ENCODE assay signal across 25 cellular contexts in genomic region chr7:98126311-98127142, GRCh38. TPM values are rescaled to one million over a fixed set of nuclear protein-coding genes. Genes with fewer than 3 reads are reported as not detected.
DNase-seq lines count a peak whose midpoint lies in the region; ATAC-seq lines count a peak whose summit lies in the region.
"Had no signal": no experiment of that assay in that cellular context is flagged by ENCODE, and none has a peak within 500 bp of the region (broad histone marks: within the 10 kb centered on the region; RNA-seq: fewer than 3 reads in every experiment).

No MANE protein-coding gene starts in this region.

- no peak overlapping the region for H2AFZ ChIP-seq in mesenchymal stem cell (ENCODE audit: low read depth, low read length)

- peak; percentile 20 for DNase-seq in DMS79 treated with DMSO at 0.1 percent for 48 hours (lab: John Stamatoyannopoulos, UW)
- no peak for DNase-seq in DMS79 (lab: John Stamatoyannopoulos, UW)
- peak; percentile 41 for DNase-seq in HT1080 (ENCODE audit: low read depth)
- DNase-seq in caudate nucleus (lab: John Stamatoyannopoulos, UW) = peak in 3 of 61 donors; percentile 6 to 20 (median 10)
- DNase-seq in mesenchymal stem cell = no peak
- no peak for DNase-seq in AG20443 (ENCODE audit: low spot score)
- DNase-seq in activated CD4-positive, alpha-beta T cell treated with anti-CD3 and anti-CD28 coated beads, Interleukin-2, amount 10 ng/mL, durations not matched to agents 24 days and 14 days = no peak
- DNase-seq: 8988T; activated CD4-positive, alpha-beta T cell treated with anti-CD3 and anti-CD28 coated beads for 36 hours; activated naive CD4-positive, alpha-beta T cell treated with Interleukin-2 at 50 U/mL for 16 hours; activated T-cell treated with anti-CD3 and anti-CD28 coated beads, Interleukin-2, amount 50 U/mL, for 4 hours; amniotic stem cell; DMS153; endodermal cell; kidney; MG63; NCI-H1417; NCI-H2081 treated with DMSO at 0.1 percent for 48 hours; NCI-H446 treated with DMSO at 0.1 percent for 48 hours had no signal

- no peaks in the 10 kb centered on the region for H3K9me3 Mint-ChIP-seq in activated CD4-positive, alpha-beta T cell treated with anti-CD3 and anti-CD28 coated beads, Interleukin-2, amount 10 ng/mL, durations not matched to agents 24 days and 14 days
- H3K9me3 Mint-ChIP-seq: activated T-cell treated with anti-CD3 and anti-CD28 coated beads, Interleukin-2, amount 50 U/mL, for 4 hours; endodermal cell had no signal

- no peak overlapping the region for H2BK120ac ChIP-seq in mesenchymal stem cell (ENCODE audit: low read depth, low read length)

- no peak overlapping the region for H3K23ac ChIP-seq in mesenchymal stem cell (ENCODE audit: low read length in 2 of 2)

- H3K27ac ChIP-seq in caudate nucleus (ENCODE audit: low read depth, low read length) = peak overlapping the region; percentile 11
- peak overlapping the region; percentile 41 for H3K27ac ChIP-seq in mesenchymal stem cell (ENCODE audit: low read length, poor library complexity, severe bottlenecking)
- H3K27ac ChIP-seq: cardiac muscle cell, suprapubic skin had no signal

- no peak overlapping the region for H3K4me3 ChIP-seq in mesenchymal stem cell (ENCODE audit: insufficient read depth in 1 of 2, low read depth in 1 of 2, low read length in 2 of 2)
- H3K4me3 ChIP-seq: cardiac muscle cell, GM12878, HAP-1, MG63, smooth muscle cell, suprapubic skin had no signal

- peaks cover 4% of the 10 kb centered on the region for H3K36me3 Mint-ChIP-seq in activated CD4-positive, alpha-beta T cell treated with anti-CD3 and anti-CD28 coated beads, Interleukin-2, amount 10 ng/mL, durations not matched to agents 24 days and 14 days (ENCODE audit: low read depth)

- H4K91ac ChIP-seq in mesenchymal stem cell (ENCODE audit: low read length) = no peak overlapping the region

- H3K4me1 Mint-ChIP-seq in activated CD4-positive, alpha-beta T cell treated with anti-CD3 and anti-CD28 coated beads, Interleukin-2, amount 10 ng/mL, durations not matched to agents 24 days and 14 days = peaks cover 10% of the 10 kb centered on the region

- no peak overlapping the region for H2BK5ac ChIP-seq in mesenchymal stem cell (ENCODE audit: low read depth, low read length, poor library complexity, severe bottlenecking)

- no peaks in the 10 kb centered on the region for H3K36me3 ChIP-seq in mesenchymal stem cell (ENCODE audit: control insufficient read depth in 1 of 2, insufficient read depth in 2 of 2, low read depth in 1 of 2, low read length in 2 of 2)
- H3K36me3 ChIP-seq: cardiac muscle cell, HAP-1, MG63, suprapubic skin had no signal

- no peak overlapping the region for H4K8ac ChIP-seq in mesenchymal stem cell (ENCODE audit: low read length)

- no peak overlapping the region for H3K4me3 Mint-ChIP-seq in activated CD4-positive, alpha-beta T cell treated with anti-CD3 and anti-CD28 coated beads, Interleukin-2, amount 10 ng/mL, durations not matched to agents 24 days and 14 days
- H3K4me3 Mint-ChIP-seq: activated CD4-positive, alpha-beta T cell treated with anti-CD3 and anti-CD28 coated beads for 36 hours; activated T-cell treated with anti-CD3 and anti-CD28 coated beads, Interleukin-2, amount 50 U/mL, for 4 hours; endodermal cell had no signal

- H3K4me2 ChIP-seq in mesenchymal stem cell (ENCODE audit: low read length, poor library complexity, severe bottlenecking) = no peak overlapping the region
- H3K4me2 ChIP-seq: smooth muscle cell had no signal

- H2BK15ac ChIP-seq in mesenchymal stem cell (ENCODE audit: low read depth, poor library complexity, severe bottlenecking) = no peak overlapping the region

- intact Hi-C loops in activated CD4-positive, alpha-beta T cell treated with anti-CD3 and anti-CD28 coated beads, Interleukin-2, amount 10 ng/mL, durations not matched to agents 24 days and 14 days (cut with micrococcal nuclease) = no loop called here

- no peaks in the 10 kb centered on the region for H3K27me3 ChIP-seq in mesenchymal stem cell (ENCODE audit: control insufficient read depth in 1 of 2, insufficient read depth in 1 of 2, low read length in 2 of 2)
- H3K27me3 ChIP-seq: cardiac muscle cell, MG63, suprapubic skin had no signal

- H3K27me3 Mint-ChIP-seq in activated CD4-positive, alpha-beta T cell treated with anti-CD3 and anti-CD28 coated beads, Interleukin-2, amount 10 ng/mL, durations not matched to agents 24 days and 14 days = no peaks in the 10 kb centered on the region
- H3K27me3 Mint-ChIP-seq: activated CD4-positive, alpha-beta T cell treated with anti-CD3 and anti-CD28 coated beads for 36 hours had no signal

- H2BK12ac ChIP-seq in mesenchymal stem cell (ENCODE audit: low read length in 2 of 2) = no peak overlapping the region

- no peak overlapping the region for H3K18ac ChIP-seq in mesenchymal stem cell (ENCODE audit: low read depth in 1 of 2, low read length in 2 of 2)

- no peak overlapping the region for H3K14ac ChIP-seq in mesenchymal stem cell (ENCODE audit: low read length in 2 of 2)

- 87% methylated on average over 10 of the region's 13 CpGs for WGBS in mesenchymal stem cell

- no peak overlapping the region for H2AK5ac ChIP-seq in mesenchymal stem cell (ENCODE audit: low read length, severe bottlenecking)

- H3K79me1 ChIP-seq in mesenchymal stem cell (replicated peaks; ENCODE audit: low read length, poor library complexity, severe bottlenecking) = peaks cover 42% of the 10 kb centered on the region

- no peaks in the 10 kb centered on the region for H3K9me3 ChIP-seq in mesenchymal stem cell (ENCODE audit: control insufficient read depth, low read length)
- H3K9me3 ChIP-seq: HAP-1, MG63, suprapubic skin had no signal

- no peak overlapping the region for H3K4ac ChIP-seq in mesenchymal stem cell (ENCODE audit: low read depth in 1 of 2, low read length in 2 of 2)

- H3K27ac Mint-ChIP-seq in activated CD4-positive, alpha-beta T cell treated with anti-CD3 and anti-CD28 coated beads, Interleukin-2, amount 10 ng/mL, durations not matched to agents 24 days and 14 days = no peak overlapping the region
- H3K27ac Mint-ChIP-seq: activated CD4-positive, alpha-beta T cell treated with anti-CD3 and anti-CD28 coated beads for 36 hours; endodermal cell had no signal

- ATAC-seq in HG02884 (IDR thresholded peaks at IDR 0.05; ENCODE audit: unreplicated experiment) = no peak
- ATAC-seq: activated CD4-positive, alpha-beta T cell treated with anti-CD3 and anti-CD28 coated beads for 36 hours; activated T-cell treated with anti-CD3 and anti-CD28 coated beads, Interleukin-2, amount 50 U/mL, for 4 hours; GM12878 had no signal

- no peak overlapping the region for H3K9ac ChIP-seq in mesenchymal stem cell (ENCODE audit: low read length)

- peaks cover 4% of the 10 kb centered on the region for H3K4me1 ChIP-seq in mesenchymal stem cell (ENCODE audit: control insufficient read depth, insufficient read depth, low read depth, low read length)

RNA-seq across cellular contexts. Expression of gene LMTK2, which starts 19.9 kb away (rescaled TPM):
- 7.1 and 8.0 TPM in 2 replicates for total RNA-seq in HT1080 (2014; rRNA removed; shearing (Covaris generic))
- 6.1 and 7.6 TPM in 2 replicates for polyA plus RNA-seq in HT1080 (2015; cell fraction: cytosol; rRNA removed)
- 12.3 and 12.7 TPM in 2 replicates for polyA plus RNA-seq in HT1080 (2015; cell fraction: nucleus; rRNA removed)
- polyA plus RNA-seq in mesenchymal stem cell (2013, experiment 1 of 2) = 4.3 TPM
- 4.1 TPM for polyA plus RNA-seq in mesenchymal stem cell (2013, experiment 2 of 2)
- 12.0 and 15.1 TPM in 2 replicates for total RNA-seq in activated CD4-positive, alpha-beta T cell treated with anti-CD3 and anti-CD28 coated beads, Interleukin-2, amount 10 ng/mL, durations not matched to agents 24 days and 14 days

Comparison
In these comparisons a context has a peak if more than half of its experiments do, and no peak if none do; other contexts are left out.
1. DNase-seq: peak in DMS79 treated with DMSO at 0.1 percent for 48 hours (single experiment) and HT1080 (single experiment); none in DMS79 (single experiment), mesenchymal stem cell (single experiment), AG20443 (single experiment) and activated CD4-positive, alpha-beta T cell treated with anti-CD3 and anti-CD28 coated beads, Interleukin-2, amount 10 ng/mL, durations not matched to agents 24 days and 14 days (single experiment).